In the genomic region with DNA sequence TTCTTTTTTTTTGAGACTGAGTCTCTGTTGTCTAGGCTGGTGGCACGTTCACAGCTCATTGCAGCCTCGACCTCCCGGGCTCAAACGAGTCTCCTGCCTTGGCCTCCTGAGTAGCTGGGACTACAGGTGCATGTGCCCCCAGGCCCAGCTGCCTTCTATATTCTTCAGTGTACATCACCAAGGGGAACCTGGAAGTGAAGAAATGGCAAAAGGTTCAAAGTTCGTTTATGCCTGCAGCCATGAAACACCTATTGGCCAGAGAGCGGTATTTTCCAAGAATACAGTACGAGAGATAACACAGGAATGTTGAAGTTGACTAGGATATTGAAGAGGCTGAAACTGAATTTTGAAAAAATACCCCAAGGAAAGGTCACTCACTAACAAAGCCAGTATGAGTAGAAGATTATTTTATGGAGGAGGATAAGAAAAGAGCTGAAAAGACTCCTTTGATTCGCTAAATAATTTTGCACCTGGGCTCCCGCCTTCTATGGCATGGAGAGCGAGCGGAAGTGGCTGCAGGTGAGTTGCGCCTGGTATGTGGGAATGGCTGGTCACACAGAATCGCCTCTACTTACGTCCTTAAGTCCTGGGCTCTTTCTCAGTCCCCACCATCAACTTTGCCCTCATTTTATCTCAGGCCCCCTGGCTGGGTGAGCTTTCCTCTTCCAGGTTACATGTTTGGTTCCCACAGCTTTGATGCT, we compare ENCODE assay signal across 24 cellular contexts. TPM values are rescaled to one million over a fixed set of nuclear protein-coding genes. Genes with fewer than 3 reads are reported as not detected.
DNase-seq lines count a peak whose midpoint lies in the region; ATAC-seq, FAIRE-seq and TF ChIP-seq lines count a peak whose summit lies in the region.
"Had no signal": no experiment of that assay in that cellular context is flagged by ENCODE, and none has a peak within 500 bp of the region (broad histone marks: within the 10 kb centered on the region; RNA-seq: fewer than 3 reads in every experiment).

No MANE protein-coding gene starts in this region.

- WGBS in HepG2 (ENCODE audit: low lambda C conversion rate), result 70% methylated on average over 14 of the region's 14 CpGs
- 84% methylated on average over 11 of the region's 14 CpGs for WGBS in right lobe of liver (ENCODE audit: insufficient coverage, low coverage, low lambda C conversion rate, missing lambda C conversion rate)
- WGBS in hepatocyte (ENCODE audit: low lambda C conversion rate, missing lambda C conversion rate), result 86% methylated on average over 14 of the region's 14 CpGs
- WGBS in neuronal stem cell (ENCODE audit: extremely low coverage in 2 of 2, insufficient read length in 2 of 2, insufficient replicate concordance in 1 of 2), 2 donors, result no CpG with 5 or more reads among the region's 14 CpGs

- no TSS peak for BruUV-seq in HepG2 (replicated peaks; lab: Mats Ljungman, UMichigan)

- H2BK15ac ChIP-seq in neuronal stem cell (ENCODE audit: low read length), result peak overlapping the region; percentile 81

- intact Hi-C loops in HepG2 (cut with micrococcal nuclease; ENCODE audit: unreplicated experiment) (no loop called here), right lobe of liver (cut with DNase I) (no loop called here), head of caudate nucleus (cut with DNase I) (no loop called here)

- H3K9ac ChIP-seq in HepG2 (ENCODE audit: insufficient read depth, low read depth, low read length) (no peak overlapping the region), neuronal stem cell (ENCODE audit: low read depth, low read length, poor library complexity) (no peak overlapping the region)

- no peak; a peak in 1 of 4 replicates for TF ChIP-seq EP300 in HepG2 (IDR thresholded peaks at IDR 0.05; ENCODE audit: low read depth in 2 of 2, low read length in 2 of 2)
- TF ChIP-seq EP300 in HepG2 (CRISPR knock-in tag; IDR thresholded peaks at IDR 0.05; ENCODE audit: borderline replicate concordance), result no peak

- H3K27ac ChIP-seq in HepG2 (ENCODE audit: extremely low read length, insufficient read depth, low read length) (no peak overlapping the region), right lobe of liver (no peak overlapping the region), hepatocyte (peak overlapping the region; percentile 55), neuronal stem cell (replicated peaks; ENCODE audit: low read length) (no peak overlapping the region)
- H3K27ac ChIP-seq: 22Rv1, HL-60, SJSA1 had no signal

- TF ChIP-seq RAD21 in HepG2 (CRISPR knock-in tag; IDR thresholded peaks at IDR 0.05), result no peak

- peak overlapping the region; percentile 89 for H2AK5ac ChIP-seq in neuronal stem cell (ENCODE audit: low read depth, low read length)

- no peak for FAIRE-seq in HepG2 (lab: Jason Lieb, UNC)
- FAIRE-seq: GM18507 had no signal

- H3K9me3 ChIP-seq in HepG2 (ENCODE audit: low read length) (no peaks in the 10 kb centered on the region), right lobe of liver (no peaks in the 10 kb centered on the region), hepatocyte (ENCODE audit: low read depth) (no peaks in the 10 kb centered on the region), neuronal stem cell (replicated peaks in 1 of 2; ENCODE audit: control insufficient read depth in 2 of 2, insufficient read depth in 1 of 2, low read depth in 1 of 2, low read length in 2 of 2) (no peaks in the 10 kb centered on the region)
- H3K9me3 ChIP-seq: MG63, SJSA1 had no signal

- H3K79me1 ChIP-seq in neuronal stem cell (ENCODE audit: low read depth, low read length), result no peaks in the 10 kb centered on the region

- ATAC-seq in HepG2 (peak; percentile 52), right lobe of liver (no peak), GM19463 (IDR thresholded peaks at IDR 0.05; ENCODE audit: unreplicated experiment) (no peak)

- peak overlapping the region; percentile 25 for H2BK5ac ChIP-seq in neuronal stem cell (ENCODE audit: low read length)

- H4K20me1 ChIP-seq in HepG2 (ENCODE audit: insufficient read depth, low read length), result no peaks in the 10 kb centered on the region
- no peaks in the 10 kb centered on the region for H4K20me1 ChIP-seq in hepatocyte (ENCODE audit: insufficient read depth, poor library complexity, severe bottlenecking)

- peak overlapping the region; percentile 8; the same call in 1 of the 2 replicates for H3K4me2 ChIP-seq in HepG2 (ENCODE audit: low read depth, low read length)
- H3K4me2 ChIP-seq in hepatocyte, result no peak overlapping the region
- H3K4me2 ChIP-seq in neuronal stem cell (ENCODE audit: insufficient read depth, low read length, poor library complexity, severe bottlenecking), result no peak overlapping the region

- H3K9me3 Mint-ChIP-seq in activated CD4-positive, alpha-beta T cell treated with anti-CD3 and anti-CD28 coated beads, Interleukin-2, amount 10 ng/mL, durations not matched to agents 7 days and 5 days, result no peaks in the 10 kb centered on the region

- peak overlapping the region; percentile 62 for H3K18ac ChIP-seq in neuronal stem cell (ENCODE audit: low read length)

- no peak overlapping the region for H3K4me3 Mint-ChIP-seq in activated CD4-positive, alpha-beta T cell treated with anti-CD3 and anti-CD28 coated beads, Interleukin-2, amount 10 ng/mL, durations not matched to agents 7 days and 5 days

- H3K79me2 ChIP-seq in HepG2 (ENCODE audit: insufficient read depth, low read length), result no peaks in the 10 kb centered on the region
- peaks cover 4% of the 10 kb centered on the region for H3K79me2 ChIP-seq in hepatocyte

- in situ Hi-C loops in HepG2 (cut with HindIII; ENCODE audit: extremely low pct_ligation_motif_present, low pct_unique_long_range_greater_than_20kb), result no loop called here

- H3K4ac ChIP-seq in neuronal stem cell (ENCODE audit: low read length), result no peak overlapping the region

- no peaks in the 10 kb centered on the region for H3K9me2 ChIP-seq in hepatocyte (replicated peaks; ENCODE audit: insufficient read depth)

- TF ChIP-seq CTCF in HepG2 (CRISPR knock-in tag; IDR thresholded peaks at IDR 0.05), result no peak
- no peak for TF ChIP-seq CTCF in right lobe of liver (IDR thresholded peaks at IDR 0.05)
- no peak for TF ChIP-seq CTCF in hepatocyte (IDR thresholded peaks at IDR 0.05; ENCODE audit: poor library complexity)

- H3K36me3 ChIP-seq in HepG2 (replicated peaks in 1 of 2; ENCODE audit: control insufficient read depth in 1 of 2, insufficient read depth in 2 of 2, low read length in 2 of 2), result no peaks in the 10 kb centered on the region
- H3K36me3 ChIP-seq in right lobe of liver, result no peaks in the 10 kb centered on the region
- no peaks in the 10 kb centered on the region for H3K36me3 ChIP-seq in hepatocyte (replicated peaks; ENCODE audit: insufficient read depth, low read depth)
- no peaks in the 10 kb centered on the region for H3K36me3 ChIP-seq in neuronal stem cell (replicated peaks in 1 of 2; ENCODE audit: control insufficient read depth in 2 of 2, insufficient read depth in 2 of 2, low read length in 2 of 2)
- H3K36me3 ChIP-seq: MG63, SJSA1 had no signal

- no peaks in the 10 kb centered on the region for H3K4me1 Mint-ChIP-seq in activated CD4-positive, alpha-beta T cell treated with anti-CD3 and anti-CD28 coated beads, Interleukin-2, amount 10 ng/mL, durations not matched to agents 7 days and 5 days

- peaks cover 1% of the 10 kb centered on the region for H3K27me3 Mint-ChIP-seq in activated CD4-positive, alpha-beta T cell treated with anti-CD3 and anti-CD28 coated beads, Interleukin-2, amount 10 ng/mL, durations not matched to agents 7 days and 5 days

- H3K27ac Mint-ChIP-seq in activated CD4-positive, alpha-beta T cell treated with anti-CD3 and anti-CD28 coated beads, Interleukin-2, amount 10 ng/mL, durations not matched to agents 7 days and 5 days, result no peak overlapping the region

- POLR2A ChIA-PET in HepG2 (lab: Yijun Ruan, JAX), result interaction anchor here (1.1 to 1.7 kb wide), 3 partner anchors 20 to 76 kb away, joined by 3 to 4 read pairs (median 3); no protein-coding TSS in a partner anchor
- POLR2A ChIA-PET in activated CD4-positive, alpha-beta T cell treated with anti-CD3 and anti-CD28 coated beads, Interleukin-2, amount 10 ng/mL, durations not matched to agents 7 days and 5 days (lab: Charles Lee), result no interaction called here

- H3K4me3 ChIP-seq in HepG2 (replicated peaks in 1 of 3; ENCODE audit: insufficient read depth in 1 of 3, low read depth in 2 of 3, low read length in 3 of 3), result no peak overlapping the region
- no peak overlapping the region for H3K4me3 ChIP-seq in right lobe of liver
- H3K4me3 ChIP-seq in hepatocyte, result no peak overlapping the region
- H3K4me3 ChIP-seq in neuronal stem cell (ENCODE audit: low read length in 2 of 2), result no peak overlapping the region
- H3K4me3 ChIP-seq: MG63, SJSA1 had no signal

- H3K36me3 Mint-ChIP-seq in activated CD4-positive, alpha-beta T cell treated with anti-CD3 and anti-CD28 coated beads, Interleukin-2, amount 10 ng/mL, durations not matched to agents 7 days and 5 days (ENCODE audit: low read depth), result no peaks in the 10 kb centered on the region

- CTCF ChIA-PET in HepG2 (lab: Yijun Ruan, JAX; ENCODE audit: low intra/inter-chr PET ratio, low total read pairs), result no interaction called here
- CTCF ChIA-PET in activated CD4-positive, alpha-beta T cell treated with anti-CD3 and anti-CD28 coated beads, Interleukin-2, amount 10 ng/mL, durations not matched to agents 7 days and 5 days (lab: Charles Lee), result interaction anchor here (0.7 to 2.4 kb wide), 2 partner anchors 10 to 28 kb away, joined by 3 to 9 read pairs; no protein-coding TSS in a partner anchor

- H3K23ac ChIP-seq in neuronal stem cell (ENCODE audit: low read depth, low read length, poor library complexity), result no peak overlapping the region

- H2AFZ ChIP-seq in HepG2 (ENCODE audit: low read length) (no peak overlapping the region), hepatocyte (no peak overlapping the region), neuronal stem cell (ENCODE audit: low read length) (no peak overlapping the region)

- H4K8ac ChIP-seq in neuronal stem cell (ENCODE audit: low read depth, low read length), result no peak overlapping the region

- no peaks in the 10 kb centered on the region for H3K27me3 ChIP-seq in HepG2 (ENCODE audit: control insufficient read depth in 1 of 2, insufficient read depth in 2 of 2, low read length in 2 of 2)
- no peaks in the 10 kb centered on the region for H3K27me3 ChIP-seq in right lobe of liver
- H3K27me3 ChIP-seq in hepatocyte, result no peaks in the 10 kb centered on the region
- no peaks in the 10 kb centered on the region for H3K27me3 ChIP-seq in neuronal stem cell (ENCODE audit: control insufficient read depth in 3 of 3, insufficient read depth in 3 of 3, low read depth in 1 of 3, low read length in 3 of 3)
- H3K27me3 ChIP-seq: MG63, SJSA1 had no signal

- no peak overlapping the region for H3K14ac ChIP-seq in neuronal stem cell (ENCODE audit: low read length)

- DNase-seq in HepG2 (ENCODE audit: low spot score) (peak; percentile 80), right lobe of liver (no peak), hepatocyte (ENCODE audit: low spot score) (no peak), neuronal stem cell (ENCODE audit: low spot score) (no peak), head of caudate nucleus (no peak), GF-D8 (lab: John Stamatoyannopoulos, UW) (no peak)
- DNase-seq in activated CD4-positive, alpha-beta T cell treated with anti-CD3 and anti-CD28 coated beads, Interleukin-2, amount 10 ng/mL, durations not matched to agents 7 days and 5 days, result no peak
- DNase-seq: DMS153, DND-41, KG1, MG63, NCI-H1105 treated with DMSO at 0.1 percent for 48 hours, NCI-H2029, NCI-H69, Right ventricle myocardium superior, RPMI8226 had no signal

- H4K91ac ChIP-seq in neuronal stem cell (ENCODE audit: low read depth, low read length, poor library complexity), result no peak overlapping the region

- no peak overlapping the region for H2BK120ac ChIP-seq in neuronal stem cell (ENCODE audit: low read depth, low read length)

- no peak overlapping the region for H2BK12ac ChIP-seq in neuronal stem cell (ENCODE audit: low read length)

- no peak for TF ChIP-seq POLR2A in HepG2 (IDR thresholded peaks at IDR 0.05; ENCODE audit: insufficient read depth in 1 of 2, low read depth in 2 of 2, low read length in 2 of 2)
- no peak for TF ChIP-seq POLR2A in right lobe of liver (IDR thresholded peaks at IDR 0.05)

- H3K4me1 ChIP-seq in HepG2 (ENCODE audit: insufficient read depth, low read length) (peaks cover 62% of the 10 kb centered on the region), right lobe of liver (no peaks in the 10 kb centered on the region), hepatocyte (ENCODE audit: insufficient read depth) (peaks cover 10% of the 10 kb centered on the region), neuronal stem cell (ENCODE audit: control insufficient read depth in 2 of 2, insufficient read depth in 1 of 2, low read depth in 1 of 2, low read length in 2 of 2) (peaks cover 18 to 22% of the 10 kb centered on the region in 2 donors)

RNA-seq across cellular contexts. Expression of a gene that starts 9.8 kb away (rescaled TPM):
- total RNA-seq in HepG2 (2016; rRNA removed; fragmentation: Illumina TruSeq; extraction: Trizol) (not detected in 2 replicates), right lobe of liver (1 to 10 TPM in 1 of 6 experiments, under 1 TPM in 2, not detected in 3; 0.42 to 1.4 (median 0.62) TPM), hepatocyte (17.7 and 29.6 TPM in 2 replicates)
- total RNA-seq in HepG2 (2016; cell fraction: cytosol; rRNA removed; fragmentation: Illumina TruSeq; extraction: Trizol; ENCODE audit: low read depth), result not detected in 2 replicates
- not detected in 2 replicates for total RNA-seq in HepG2 (2016; cell fraction: insoluble cytoplasmic fraction; rRNA removed; fragmentation: Illumina TruSeq; extraction: Trizol)
- total RNA-seq in HepG2 (2016; cell fraction: membrane; rRNA removed; fragmentation: Illumina TruSeq; extraction: Trizol), result not detected in 2 replicates
- total RNA-seq in HepG2 (2016; cell fraction: nucleus; rRNA removed; fragmentation: Illumina TruSeq; extraction: Trizol), result not detected in 2 replicates
- polyA plus RNA-seq in HepG2 (2011; rRNA removed) (not detected in 2 replicates), hepatocyte (27.6 and 31.6 TPM in 2 replicates)
- polyA plus RNA-seq in HepG2 (2011; cell fraction: cytosol; rRNA removed), result not detected in 2 replicates
- polyA plus RNA-seq in HepG2 (2011; cell fraction: nucleus; rRNA removed), result not detected in 2 replicates
- not detected in 2 replicates for polyA plus RNA-seq in HepG2 (2012)
- not detected in 2 replicates for polyA plus RNA-seq in HepG2 (2016; cell fraction: cytosol; fragmentation: Illumina TruSeq; extraction: Trizol; ENCODE audit: low read depth)
- not detected in 2 replicates for polyA plus RNA-seq in HepG2 (2016; cell fraction: insoluble cytoplasmic fraction; fragmentation: Illumina TruSeq; extraction: Trizol; ENCODE audit: low read depth)
- not detected in 2 replicates for polyA plus RNA-seq in HepG2 (2016; cell fraction: membrane; fragmentation: Illumina TruSeq; extraction: Trizol; ENCODE audit: low read depth)
- polyA plus RNA-seq in HepG2 (2016; cell fraction: nucleus; fragmentation: Illumina TruSeq; extraction: Trizol; ENCODE audit: insufficient read depth, low read depth), result not detected in 2 replicates
- 0.36 and 9.8 TPM in 2 replicates for polyA minus RNA-seq in HepG2 (2011; rRNA and poly(A)+ RNA removed; ENCODE audit: low replicate concordance)
- polyA minus RNA-seq in HepG2 (2011; cell fraction: cytosol; rRNA and poly(A)+ RNA removed), result not detected in 2 replicates
- not detected in 2 replicates for polyA minus RNA-seq in HepG2 (2011; cell fraction: nucleus; rRNA and poly(A)+ RNA removed)
- not detected for polyA plus RNA-seq in neuronal stem cell (2013, experiment 1 of 2)
- polyA plus RNA-seq in neuronal stem cell (2013, experiment 2 of 2), result not detected
- 1 to 10 TPM; 1.4 to 2.1 TPM for total RNA-seq in activated CD4-positive, alpha-beta T cell treated with anti-CD3 and anti-CD28 coated beads, Interleukin-2, amount 10 ng/mL, durations not matched to agents 7 days and 5 days
- total RNA-seq: H4, NCI-H460, SJSA1 had no signal
- polyA plus RNA-seq: BJ had no signal

RNA-seq across cellular contexts. Expression of a gene that starts 48.1 kb away (rescaled TPM):
- total RNA-seq in HepG2 (2016; rRNA removed; fragmentation: Illumina TruSeq; extraction: Trizol), result 0.49 and 0.84 TPM in 2 replicates
- total RNA-seq in HepG2 (2016; cell fraction: cytosol; rRNA removed; fragmentation: Illumina TruSeq; extraction: Trizol; ENCODE audit: low read depth), result 0.35 and 0.51 TPM in 2 replicates
- total RNA-seq in HepG2 (2016; cell fraction: insoluble cytoplasmic fraction; rRNA removed; fragmentation: Illumina TruSeq; extraction: Trizol), result 0.13 and 0.39 TPM in 2 replicates
- 0.77 and 0.79 TPM in 2 replicates for total RNA-seq in HepG2 (2016; cell fraction: membrane; rRNA removed; fragmentation: Illumina TruSeq; extraction: Trizol)
- 0.68 and 0.97 TPM in 2 replicates for total RNA-seq in HepG2 (2016; cell fraction: nucleus; rRNA removed; fragmentation: Illumina TruSeq; extraction: Trizol)
- polyA plus RNA-seq in HepG2 (2011; rRNA removed), result 0.12 and 0.30 TPM in 2 replicates
- 0.24 and 0.50 TPM in 2 replicates for polyA plus RNA-seq in HepG2 (2011; cell fraction: cytosol; rRNA removed)
- 0.43 TPM in 2 replicates for polyA plus RNA-seq in HepG2 (2011; cell fraction: nucleus; rRNA removed)
- polyA plus RNA-seq in HepG2 (2012), result 0.16 TPM in 1 of 2 replicates, not detected in the other
- 0.34 and 0.45 TPM in 2 replicates for polyA plus RNA-seq in HepG2 (2016; cell fraction: cytosol; fragmentation: Illumina TruSeq; extraction: Trizol; ENCODE audit: low read depth)
- polyA plus RNA-seq in HepG2 (2016; cell fraction: insoluble cytoplasmic fraction; fragmentation: Illumina TruSeq; extraction: Trizol; ENCODE audit: low read depth), result 0.56 and 0.64 TPM in 2 replicates
- 0.62 and 0.69 TPM in 2 replicates for polyA plus RNA-seq in HepG2 (2016; cell fraction: membrane; fragmentation: Illumina TruSeq; extraction: Trizol; ENCODE audit: low read depth)
- 1.0 and 1.6 TPM in 2 replicates for polyA plus RNA-seq in HepG2 (2016; cell fraction: nucleus; fragmentation: Illumina TruSeq; extraction: Trizol; ENCODE audit: insufficient read depth, low read depth)
- 0.34 and 1.1 TPM in 2 replicates for polyA minus RNA-seq in HepG2 (2011; rRNA and poly(A)+ RNA removed; ENCODE audit: low replicate concordance)
- polyA minus RNA-seq in HepG2 (2011; cell fraction: cytosol; rRNA and poly(A)+ RNA removed), result not detected in 2 replicates
- not detected in 2 replicates for polyA minus RNA-seq in HepG2 (2011; cell fraction: nucleus; rRNA and poly(A)+ RNA removed)
- 1 to 10 TPM in 5 of 6 experiments, under 1 TPM in 1; 0.81 to 5.0 (median 2.3) TPM for total RNA-seq in right lobe of liver
- total RNA-seq in hepatocyte, result 1.4 and 2.3 TPM in 2 replicates
- polyA plus RNA-seq in hepatocyte, result 1.8 and 2.8 TPM in 2 replicates
- 0.35 TPM for polyA plus RNA-seq in neuronal stem cell (2013, experiment 1 of 2)
- 0.50 TPM for polyA plus RNA-seq in neuronal stem cell (2013, experiment 2 of 2)
- not detected for total RNA-seq in activated CD4-positive, alpha-beta T cell treated with anti-CD3 and anti-CD28 coated beads, Interleukin-2, amount 10 ng/mL, durations not matched to agents 7 days and 5 days
